ENCODE assay signal across 15 cellular contexts in the genomic region with DNA sequence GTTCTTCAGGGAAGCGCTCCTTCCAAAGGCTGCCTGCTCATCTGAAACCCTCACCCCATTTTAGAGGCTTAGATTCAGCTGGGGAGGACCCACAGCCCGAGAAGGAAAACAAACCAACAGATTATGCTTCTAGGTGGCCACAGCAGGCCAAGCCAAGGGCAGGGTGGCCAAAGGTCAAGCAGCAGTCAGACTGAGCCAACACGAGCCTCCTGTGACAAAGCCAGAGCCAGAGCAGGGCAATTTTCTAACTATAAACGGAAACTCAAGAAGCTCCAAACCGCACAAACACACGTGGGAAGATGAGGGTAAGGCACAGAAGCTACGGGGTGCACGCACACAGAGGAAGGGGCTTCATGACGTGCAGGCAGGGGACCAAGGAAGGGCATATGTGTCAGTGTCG.
A peak's percentile ranks its signal among the peaks of the same experiment; 100 is the strongest.
DNase-seq lines count a peak whose midpoint lies in the region; TF ChIP-seq lines count a peak whose summit lies in the region.
"Had no signal": no experiment of that assay in that cellular context is flagged by ENCODE, and none has a peak within 500 bp of the region (broad histone marks: within the 10 kb centered on the region; RNA-seq: fewer than 3 reads in every experiment).

No MANE protein-coding gene starts in this region.

- BruUV-seq in Calu3 (replicated peaks; lab: Mats Ljungman, UMichigan), result no TSS peak

- H3K4me2 ChIP-seq in osteoblast (ENCODE audit: insufficient read depth, low read length), result peak overlapping the region; percentile 74
- H3K4me2 ChIP-seq: KMS-11 had no signal

- H3K4me3 ChIP-seq in MG63, result no peak overlapping the region
- no peak overlapping the region for H3K4me3 ChIP-seq in fibroblast of villous mesenchyme (ENCODE audit: low read depth, low read length)
- peak overlapping the region; percentile 9 for H3K4me3 ChIP-seq in osteoblast (ENCODE audit: insufficient read depth, low read length)
- H3K4me3 ChIP-seq: ascending aorta, esophagus muscularis mucosa, spleen had no signal

- H3K4me1 Mint-ChIP-seq in Calu3 (ENCODE audit: low read depth, unreplicated experiment), result peaks cover 52% of the 10 kb centered on the region
- H3K4me1 Mint-ChIP-seq: memory B cell had no signal

- H2AFZ ChIP-seq in osteoblast (ENCODE audit: low read length), result no peak overlapping the region

- no peak overlapping the region for H3K4me3 Mint-ChIP-seq in Calu3 (ENCODE audit: low read depth, unreplicated experiment)
- H3K4me3 Mint-ChIP-seq: memory B cell had no signal

- CTCF ChIA-PET in Calu3 (lab: Charles Lee), result no interaction called here

- H3K79me2 ChIP-seq in osteoblast (ENCODE audit: insufficient read depth, low read length), result no peaks in the 10 kb centered on the region

- TF ChIP-seq CTCF in Calu3 (IDR thresholded peaks at IDR 0.05; ENCODE audit: unreplicated experiment) (no peak), fibroblast of villous mesenchyme (IDR thresholded peaks at IDR 0.05; ENCODE audit: insufficient read depth, low read depth, low read length) (no peak), osteoblast (IDR thresholded peaks at IDR 0.05; ENCODE audit: extremely low read depth, low read depth, low read length) (no peak)

- H3K4me1 ChIP-seq in osteoblast (ENCODE audit: insufficient read depth, low read length), result peaks cover 38% of the 10 kb centered on the region

- H3K36me3 ChIP-seq in MG63, result no peaks in the 10 kb centered on the region
- H3K36me3 ChIP-seq in osteoblast (ENCODE audit: insufficient read depth, low read length), result no peaks in the 10 kb centered on the region
- H3K36me3 ChIP-seq: ascending aorta, esophagus muscularis mucosa, spleen had no signal

- no peaks in the 10 kb centered on the region for H4K20me1 ChIP-seq in osteoblast (ENCODE audit: insufficient read depth, low read length)

- H3K27me3 Mint-ChIP-seq in Calu3 (ENCODE audit: unreplicated experiment), result no peaks in the 10 kb centered on the region

- H3K9me3 ChIP-seq in MG63, result no peaks in the 10 kb centered on the region; the same call in 1 of the 2 replicates
- no peaks in the 10 kb centered on the region for H3K9me3 ChIP-seq in osteoblast (ENCODE audit: low read depth, low read length)
- H3K9me3 ChIP-seq: ascending aorta, esophagus muscularis mucosa, spleen had no signal

- no peak for DNase-seq in Calu3
- peak; percentile 91 for DNase-seq in MG63
- DNase-seq in fibroblast of villous mesenchyme (ENCODE audit: low read depth), result peak; percentile 77
- DNase-seq in osteoblast (ENCODE audit: insufficient read length, low spot score, missing footprints), result no peak
- DNase-seq in NCI-H1417 treated with DMSO at 0.1 percent for 48 hours (lab: John Stamatoyannopoulos, UW), result no peak
- no peak for DNase-seq in globus pallidus (ENCODE audit: low spot score)
- DNase-seq in HUDEP-2 (lab: John Stamatoyannopoulos, UW; ENCODE audit: unreplicated experiment in 76 of 76), result no peak
- DNase-seq in SIG-M5 treated with dmso at 0.1 percent for 504 hours (lab: John Stamatoyannopoulos, UW; ENCODE audit: unreplicated experiment), result no peak
- DNase-seq: NCI-H345, SHP77, spleen had no signal

- H3K9me3 Mint-ChIP-seq in Calu3 (ENCODE audit: low read depth, unreplicated experiment), result no peaks in the 10 kb centered on the region
- H3K9me3 Mint-ChIP-seq: memory B cell had no signal

- H3K36me3 Mint-ChIP-seq in Calu3 (ENCODE audit: insufficient read depth, unreplicated experiment), result peaks cover 5% of the 10 kb centered on the region
- H3K36me3 Mint-ChIP-seq: memory B cell had no signal

- intact Hi-C loops in Calu3 (cut with micrococcal nuclease; ENCODE audit: unreplicated experiment), result no loop called here

- H3K27ac Mint-ChIP-seq in Calu3 (ENCODE audit: unreplicated experiment), result peak overlapping the region; percentile 27
- H3K27ac Mint-ChIP-seq: memory B cell had no signal

- peak overlapping the region; percentile 27 for H3K27ac ChIP-seq in osteoblast (ENCODE audit: low read depth, low read length)
- H3K27ac ChIP-seq: ascending aorta, KMS-11 had no signal

- H3K27me3 ChIP-seq in MG63 (no peaks in the 10 kb centered on the region), osteoblast (ENCODE audit: insufficient read depth, low read length) (peaks cover 22% of the 10 kb centered on the region)
- H3K27me3 ChIP-seq: ascending aorta had no signal

Comparison
In these comparisons a context has a peak if more than half of its experiments do, and no peak if none do; other contexts are left out.
1. DNase-seq: peak in MG63 (single experiment) and fibroblast of villous mesenchyme (single experiment); none in Calu3 (single experiment), osteoblast (single experiment), NCI-H1417 treated with DMSO at 0.1 percent for 48 hours (single experiment), globus pallidus (single experiment), HUDEP-2 (0 of 76) and SIG-M5 treated with dmso at 0.1 percent for 504 hours (single experiment).